Comparison of ENCODE assay signal across 13 cellular contexts in the genomic region with DNA sequence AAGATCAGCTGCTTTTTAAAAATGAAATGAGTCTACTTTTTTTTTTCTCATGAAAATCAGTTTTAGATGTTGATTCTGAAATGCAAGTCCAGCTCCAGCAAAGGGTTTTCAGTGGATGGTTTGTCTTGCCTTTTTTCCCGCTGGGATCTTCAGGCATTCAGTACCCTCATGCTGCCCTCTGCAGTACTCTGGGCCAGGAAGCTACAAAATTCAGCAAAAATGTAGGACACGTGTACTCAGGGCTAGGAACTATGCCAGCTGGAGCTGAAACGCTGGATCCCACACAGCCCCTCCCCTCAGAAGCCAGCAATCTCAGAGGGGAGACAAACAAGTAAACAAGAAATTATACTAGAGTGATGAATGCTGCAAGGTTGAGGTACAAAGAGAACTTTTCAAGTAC.
DNase-seq lines count a peak whose midpoint lies in the region; FAIRE-seq and TF ChIP-seq lines count a peak whose summit lies in the region.
"Had no signal": no experiment of that assay in that cellular context is flagged by ENCODE, and none has a peak within 500 bp of the region (broad histone marks: within the 10 kb centered on the region; RNA-seq: fewer than 3 reads in every experiment).

No MANE protein-coding gene starts in this region.

- H3K27ac Mint-ChIP-seq in type B pancreatic cell: no peak overlapping the region
- H3K27ac Mint-ChIP-seq: activated naive CD8-positive, alpha-beta T cell treated with anti-CD3 and anti-CD28 coated beads, Interleukin-2, amount 50 U/mL, for 24 hours; CD8-positive, alpha-beta T cell; T-helper 17 cell had no signal

- H3K4me3 ChIP-seq in AG10803 (ENCODE audit: low read length) (no peak overlapping the region), vagina (no peak overlapping the region)

- no peaks in the 10 kb centered on the region for H3K9me3 Mint-ChIP-seq in type B pancreatic cell
- H3K9me3 Mint-ChIP-seq: CD8-positive, alpha-beta T cell had no signal

- no peaks in the 10 kb centered on the region for H3K9me3 ChIP-seq in vagina
- H3K9me3 ChIP-seq: neutrophil had no signal

- FAIRE-seq in HTR-8/SVneo (lab: Jason Lieb, UNC) (no peak), RCC 7860 (lab: Jason Lieb, UNC) (no peak)
- FAIRE-seq: kidney had no signal

- no peaks in the 10 kb centered on the region for H3K27me3 Mint-ChIP-seq in type B pancreatic cell

- no peak overlapping the region for H3K4me3 Mint-ChIP-seq in type B pancreatic cell
- H3K4me3 Mint-ChIP-seq: activated naive CD8-positive, alpha-beta T cell treated with anti-CD3 and anti-CD28 coated beads, Interleukin-2, amount 50 U/mL, for 24 hours; CD8-positive, alpha-beta T cell; T-helper 17 cell had no signal

- peaks cover 21% of the 10 kb centered on the region for H3K4me1 Mint-ChIP-seq in type B pancreatic cell (ENCODE audit: unreplicated experiment)
- H3K4me1 Mint-ChIP-seq: activated naive CD8-positive, alpha-beta T cell treated with anti-CD3 and anti-CD28 coated beads, Interleukin-2, amount 50 U/mL, for 24 hours had no signal

- H3K36me3 Mint-ChIP-seq in type B pancreatic cell: no peaks in the 10 kb centered on the region
- H3K36me3 Mint-ChIP-seq: CD8-positive, alpha-beta T cell had no signal

- DNase-seq in AG10803 (ENCODE audit: low read depth): peak; percentile 59
- peak; percentile 45 for DNase-seq in HTR-8/SVneo (ENCODE audit: insufficient read length, low spot score)
- peak; percentile 37 for DNase-seq in cerebellar cortex (ENCODE audit: low spot score)
- peak; percentile 62 for DNase-seq in midbrain (lab: John Stamatoyannopoulos, UW)
- DNase-seq in type B pancreatic cell (ENCODE audit: extremely low spot score, unreplicated experiment): no peak
- DNase-seq in vagina (ENCODE audit: extremely low spot score in 2 of 2): no peak
- DNase-seq in RCC 7860 (ENCODE audit: low spot score): no peak
- no peak for DNase-seq in NCI-H446 treated with DMSO at 0.1 percent for 48 hours (lab: John Stamatoyannopoulos, UW)
- DNase-seq: activated naive CD8-positive, alpha-beta T cell treated with anti-CD3 and anti-CD28 coated beads, Interleukin-2, amount 50 U/mL, for 24 hours; CD8-positive, alpha-beta T cell; kidney; T-helper 17 cell had no signal

- intact Hi-C loops in vagina (cut with DNase I): no loop called here

- no peaks in the 10 kb centered on the region for H3K36me3 ChIP-seq in vagina
- H3K36me3 ChIP-seq: neutrophil had no signal

- TF ChIP-seq CTCF in AG10803 (conservative IDR thresholded peaks at IDR 0.05; ENCODE audit: low read length) (peak; percentile 42), type B pancreatic cell (conservative IDR thresholded peaks at IDR 0.05) (no peak), vagina (IDR thresholded peaks at IDR 0.05) (no peak)

- TF ChIP-seq POLR2A in vagina (IDR thresholded peaks at IDR 0.05): no peak

- H3K4me1 ChIP-seq in vagina: no peaks in the 10 kb centered on the region

- H3K27me3 ChIP-seq in vagina: no peaks in the 10 kb centered on the region

- H3K27ac ChIP-seq in vagina: no peak overlapping the region
- H3K27ac ChIP-seq: neutrophil had no signal

Comparison
In these comparisons a context has a peak if more than half of its experiments do, and no peak if none do; other contexts are left out.
1. DNase-seq: peak in AG10803 (single experiment), HTR-8/SVneo (single experiment), cerebellar cortex (single experiment) and midbrain (single experiment); none in type B pancreatic cell (single experiment), vagina (0 of 2), RCC 7860 (single experiment) and NCI-H446 treated with DMSO at 0.1 percent for 48 hours (single experiment).